Comparison of ENCODE assay signal across 25 cellular contexts in the genomic region with DNA sequence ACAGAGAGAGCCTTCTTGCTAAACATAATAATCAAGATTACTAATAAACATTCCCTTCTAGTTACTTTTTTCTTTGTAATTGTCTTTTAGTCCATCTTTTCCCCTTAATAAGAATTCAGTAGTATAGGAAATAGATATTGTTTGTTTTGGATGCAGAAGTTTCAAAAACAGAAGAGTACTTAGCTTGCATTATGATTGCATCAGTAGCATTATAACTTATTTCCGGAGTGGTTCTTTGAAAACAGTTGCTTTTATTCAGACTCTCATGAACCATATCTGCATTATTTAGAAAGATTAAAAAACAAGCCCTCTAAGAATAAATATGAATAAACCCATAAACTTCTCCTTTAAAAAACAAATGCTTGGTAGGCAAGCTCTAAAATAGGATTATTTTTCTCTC. TPM values are rescaled to one million over a fixed set of nuclear protein-coding genes. Genes with fewer than 3 reads are reported as not detected.
DNase-seq lines count a peak whose midpoint lies in the region; ATAC-seq and TF ChIP-seq lines count a peak whose summit lies in the region.
"Had no signal": no experiment of that assay in that cellular context is flagged by ENCODE, and none has a peak within 500 bp of the region (broad histone marks: within the 10 kb centered on the region; RNA-seq: fewer than 3 reads in every experiment).

No MANE protein-coding gene starts in this region.

- POLR2A ChIA-PET in A673 (lab: Charles Lee; ENCODE audit: low non-redundant PET): no interaction called here

- no TSS peak for BruUV-seq in A673 (replicated peaks; lab: Mats Ljungman, UMichigan)

- no peaks in the 10 kb centered on the region for H3K36me3 ChIP-seq in A673 (ENCODE audit: insufficient read depth, low read length, poor library complexity, severe bottlenecking)
- H3K36me3 ChIP-seq in SK-N-MC (ENCODE audit: insufficient read depth, low read length): no peaks in the 10 kb centered on the region
- H3K36me3 ChIP-seq in aorta (ENCODE audit: control insufficient read depth in 1 of 2, insufficient read depth in 2 of 2, low read length in 1 of 2): no peaks in the 10 kb centered on the region
- H3K36me3 ChIP-seq: SJCRH30 had no signal

- H3K27me3 ChIP-seq in A673 (replicated peaks; ENCODE audit: insufficient read depth, low read depth, low read length, poor library complexity): no peaks in the 10 kb centered on the region
- no peaks in the 10 kb centered on the region for H3K27me3 ChIP-seq in aorta (ENCODE audit: control insufficient read depth in 1 of 2, insufficient read depth in 2 of 2, low read length in 1 of 2)
- H3K27me3 ChIP-seq: SJCRH30 had no signal

- H3K9ac ChIP-seq in SK-N-MC (ENCODE audit: insufficient read length): no peak overlapping the region

- intact Hi-C loops in A673 (cut with micrococcal nuclease; ENCODE audit: unreplicated experiment) (no loop called here), aorta (cut with DNase I) (no loop called here), left cardiac atrium (cut with DNase I) (no loop called here)

- H3K4me3 ChIP-seq in A673 (ENCODE audit: low read depth, low read length, poor library complexity, severe bottlenecking): no peak overlapping the region
- H3K4me3 ChIP-seq in SK-N-MC: peak overlapping the region; percentile 28; the same call in 1 of the 2 replicates
- H3K4me3 ChIP-seq in aorta (ENCODE audit: low read length in 2 of 2): no peak overlapping the region
- H3K4me3 ChIP-seq: GM12878, SJCRH30 had no signal

- peak overlapping the region; percentile 44 for H3K27ac ChIP-seq in A673 (ENCODE audit: low read depth, low read length, poor library complexity, severe bottlenecking)
- H3K27ac ChIP-seq in SK-N-MC: peak overlapping the region; percentile 67
- H3K27ac ChIP-seq in aorta (ENCODE audit: low read depth in 1 of 2, low read length in 2 of 2): no peak overlapping the region
- H3K27ac ChIP-seq: C4-2B, HL-60, SJCRH30 had no signal

- CTCF ChIA-PET in A673 (lab: Charles Lee): no interaction called here

- 44% methylated on average over 1 of the region's 1 CpG for WGBS in aorta, 2 donors

- TF ChIP-seq CTCF in A673 (conservative IDR thresholded peaks at IDR 0.05; ENCODE audit: low read depth, low read length): no peak

- ATAC-seq in aorta (ENCODE audit: low FRiP score) (no peak), left cardiac atrium (no peak)
- ATAC-seq: GM12878, HepG2 had no signal

- no peaks in the 10 kb centered on the region for H3K4me1 ChIP-seq in A673 (ENCODE audit: insufficient read depth, low read length, poor library complexity, severe bottlenecking)
- peaks cover 0 to 2% of the 10 kb centered on the region in 2 donors for H3K4me1 ChIP-seq in aorta (ENCODE audit: control insufficient read depth in 1 of 2, insufficient read depth in 2 of 2, low read length in 2 of 2)
- H3K4me1 ChIP-seq: SJCRH30 had no signal

- H3K9me3 ChIP-seq in A673 (ENCODE audit: low read depth, low read length, poor library complexity, severe bottlenecking): no peaks in the 10 kb centered on the region
- no peaks in the 10 kb centered on the region for H3K9me3 ChIP-seq in SK-N-MC (ENCODE audit: low read depth, low read length)
- no peaks in the 10 kb centered on the region for H3K9me3 ChIP-seq in aorta (ENCODE audit: control insufficient read depth, low read length)

- DNase-seq in A673 (ENCODE audit: low spot score) (peak; percentile 7), SK-N-MC (ENCODE audit: low read depth, low spot score) (no peak), dermis blood vessel endothelial cell (peak; percentile 10), fibroblast of the conjunctiva (ENCODE audit: low read depth) (peak; percentile 29), aorta (no peak), COR-L47 (lab: John Stamatoyannopoulos, UW) (no peak), left cardiac atrium (no peak)
- no peak for DNase-seq in activated CD4-positive, alpha-beta T cell treated with anti-CD3 and anti-CD28 coated beads for 4 hours
- DNase-seq: 8988T; CD8-positive, alpha-beta memory T cell; DMS79; H7; KBM-7; NCI-H1092; NCI-H1436; NCI-H187 treated with DMSO at 0.1 percent for 48 hours; NCI-H2107; NCI-H510A; NCI-H748 treated with DMSO at 0.1 percent for 48 hours; SJCRH30 had no signal

RNA-seq across cellular contexts. Expression of gene DKK1, which starts 34.0 kb away (rescaled TPM):
- total RNA-seq in A673 (2021) (0.28 and 1.3 TPM in 2 replicates), dermis blood vessel endothelial cell (18.6 and 19.6 TPM in 2 replicates), aorta (1 to 10 TPM in 1 of 2 donors, under 1 TPM in 1; 0.96 to 2.4 TPM), left cardiac atrium (not detected)
- polyA plus RNA-seq in aorta: under 1 TPM in 1 of 2 donors, not detected in 1; 0.84 TPM
- total RNA-seq: CD8-positive, alpha-beta memory T cell; OCI-LY7 had no signal
- polyA plus RNA-seq: CD8-positive, alpha-beta memory T cell had no signal

Comparison
In these comparisons a context has a peak if more than half of its experiments do, and no peak if none do; other contexts are left out.
1. DNase-seq: peak in A673 (single experiment), dermis blood vessel endothelial cell (single experiment) and fibroblast of the conjunctiva (single experiment); none in SK-N-MC (single experiment), aorta (0 of 2), COR-L47 (single experiment), activated CD4-positive, alpha-beta T cell treated with anti-CD3 and anti-CD28 coated beads for 4 hours (0 of 2) and left cardiac atrium (single experiment).
2. H3K27ac ChIP-seq: peak in A673 (single experiment) and SK-N-MC (single experiment); none in aorta (0 of 2).